Comparison of ENCODE assay signal across 12 cellular contexts in the genomic region with DNA sequence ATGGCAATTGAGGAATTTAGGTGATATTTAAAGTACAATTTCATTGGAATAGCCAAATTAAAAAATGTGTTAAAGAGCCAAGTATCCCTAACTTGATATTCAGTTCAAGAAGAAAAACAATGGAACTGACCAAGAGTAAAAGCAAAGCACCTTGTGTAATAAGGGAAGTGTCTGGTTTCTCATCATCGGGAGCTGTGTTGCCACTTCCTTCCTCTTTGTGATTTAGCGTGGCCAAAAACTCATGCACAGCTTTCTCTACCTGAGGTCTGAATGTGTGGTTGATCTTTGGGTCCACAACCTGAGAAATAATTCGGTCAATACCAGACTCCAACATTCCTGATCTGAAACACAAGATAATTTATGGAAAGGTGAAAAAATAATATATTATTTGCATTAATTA. TPM values are rescaled to one million over a fixed set of nuclear protein-coding genes. Genes with fewer than 3 reads are reported as not detected.
DNase-seq lines count a peak whose midpoint lies in the region; ATAC-seq, FAIRE-seq and TF ChIP-seq lines count a peak whose summit lies in the region.
"Had no signal": no experiment of that assay in that cellular context is flagged by ENCODE, and none has a peak within 500 bp of the region (broad histone marks: within the 10 kb centered on the region; RNA-seq: fewer than 3 reads in every experiment).

No MANE protein-coding gene starts in this region.

- H3K27ac Mint-ChIP-seq in nephron progenitor cell, result no peak overlapping the region

- no peak for TF ChIP-seq POLR2A in GM18505 (IDR thresholded peaks at IDR 0.05; ENCODE audit: borderline replicate concordance, extremely low read depth, insufficient read depth, insufficient read length)

- H3K9me3 Mint-ChIP-seq in nephron progenitor cell, result no peaks in the 10 kb centered on the region

- FAIRE-seq in kidney (lab: Jason Lieb, UNC), result no peak
- FAIRE-seq: endometrium had no signal

- H3K27ac ChIP-seq in kidney (ENCODE audit: low read depth in 2 of 2, low read length in 2 of 2), result no peak overlapping the region
- H3K27ac ChIP-seq: PC-9 had no signal

- no peak overlapping the region for H3K4me3 ChIP-seq in kidney (ENCODE audit: low read length in 2 of 2)
- H3K4me3 ChIP-seq: PC-9 had no signal

- no peak overlapping the region for H3K9ac ChIP-seq in kidney (ENCODE audit: low read length in 2 of 2)

- peaks cover 9% of the 10 kb centered on the region for H3K4me1 Mint-ChIP-seq in nephron progenitor cell

- H3K36me3 Mint-ChIP-seq in nephron progenitor cell (ENCODE audit: low read depth), result peaks cover 50% of the 10 kb centered on the region

- H3K27me3 Mint-ChIP-seq in nephron progenitor cell (ENCODE audit: low read depth, poor library complexity), result no peaks in the 10 kb centered on the region

- H3K9me3 ChIP-seq in kidney (ENCODE audit: control insufficient read depth in 1 of 2, low read length in 2 of 2), result no peaks in the 10 kb centered on the region

- no peak overlapping the region for H3K4me3 Mint-ChIP-seq in nephron progenitor cell

- intact Hi-C loops in kidney (cut with DNase I), result no loop called here
- intact Hi-C loops in posterior cingulate gyrus (cut with DNase I), result no loop called here

- DNase-seq in dermis blood vessel endothelial cell (peak; percentile 23), kidney (no peak), HuH-7 (ENCODE audit: low spot score) (no peak), posterior cingulate gyrus (no peak), nephron progenitor cell (no peak)
- DNase-seq: DMS153, PC-9, trophoblast cell had no signal

- no peak for TF ChIP-seq CTCF in kidney (IDR thresholded peaks at IDR 0.05; ENCODE audit: borderline replicate concordance, extremely low read depth, insufficient read depth)
- no peak for TF ChIP-seq CTCF in nephron progenitor cell (IDR thresholded peaks at IDR 0.05)

- peaks cover 29 to 49% of the 10 kb centered on the region in 2 donors for H3K36me3 ChIP-seq in kidney (ENCODE audit: control insufficient read depth in 1 of 2, insufficient read depth in 2 of 2, low read length in 2 of 2)

- no peaks in the 10 kb centered on the region for H3K4me1 ChIP-seq in kidney (ENCODE audit: control insufficient read depth in 1 of 2, insufficient read depth in 1 of 2, low read depth in 1 of 2, low read length in 2 of 2)

- ATAC-seq in GM18505 (IDR thresholded peaks at IDR 0.05; ENCODE audit: unreplicated experiment) (peak; percentile 60), GM21576 (IDR thresholded peaks at IDR 0.05; ENCODE audit: unreplicated experiment) (peak; percentile 60), HG03520 (IDR thresholded peaks at IDR 0.05; ENCODE audit: unreplicated experiment) (peak; percentile 34)

RNA-seq across cellular contexts. Expression of a gene that starts 12.4 kb away (rescaled TPM):
- total RNA-seq in dermis blood vessel endothelial cell (28.4 and 38.7 TPM in 2 replicates), kidney (45.6 TPM)
- 9.0 TPM for polyA plus RNA-seq in kidney (ENCODE audit: insufficient read depth, low read depth, low replicate concordance)
